In the genomic region with DNA sequence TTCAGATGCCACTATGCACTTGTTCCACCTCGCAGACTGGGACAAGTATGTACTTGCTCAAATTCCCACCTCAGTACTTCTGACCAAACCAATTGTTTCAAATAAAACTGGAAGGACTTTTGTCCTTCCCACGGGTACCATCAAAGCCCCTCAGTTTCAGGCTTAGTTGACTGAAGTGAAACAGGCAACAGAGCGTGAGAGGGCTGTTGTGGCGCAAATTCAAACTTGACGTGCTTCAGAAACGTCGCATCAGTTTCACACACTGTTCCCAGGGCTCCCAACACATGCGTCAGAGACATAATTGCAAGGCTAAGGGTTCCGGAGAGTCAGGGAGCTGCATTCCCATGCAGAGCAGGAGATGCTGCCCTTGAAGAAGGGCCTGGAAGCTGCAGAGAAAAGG, we compare ENCODE assay signal across 20 cellular contexts. TPM values are rescaled to one million over a fixed set of nuclear protein-coding genes. Genes with fewer than 3 reads are reported as not detected.
DNase-seq lines count a peak whose midpoint lies in the region; ATAC-seq and TF ChIP-seq lines count a peak whose summit lies in the region.
"Had no signal": no experiment of that assay in that cellular context is flagged by ENCODE, and none has a peak within 500 bp of the region (broad histone marks: within the 10 kb centered on the region; RNA-seq: fewer than 3 reads in every experiment).

No MANE protein-coding gene starts in this region.

- TF ChIP-seq CTCF in right atrium auricular region (IDR thresholded peaks at IDR 0.05) (no peak), HFFc6 (IDR thresholded peaks at IDR 0.05) (no peak), fibroblast of lung (conservative IDR thresholded peaks at IDR 0.05 in 1 of 2, IDR thresholded peaks at IDR 0.05 in 1 of 2; ENCODE audit: low read depth in 1 of 2, low read length in 2 of 2) (no peak), progenitor cell of endocrine pancreas (IDR thresholded peaks at IDR 0.05; ENCODE audit: unreplicated experiment) (no peak)

- no peak overlapping the region for H3K4me2 ChIP-seq in fibroblast of lung (ENCODE audit: extremely low read depth, insufficient read depth, low read length)
- H3K4me2 ChIP-seq: A549, GM23338 had no signal

- H3K4me3 ChIP-seq in right atrium auricular region (no peak overlapping the region), fibroblast of lung (replicated peaks in 1 of 4; ENCODE audit: control extremely low read depth in 1 of 4, insufficient read depth in 1 of 4, low read depth in 3 of 4, low read length in 4 of 4) (no peak overlapping the region)
- H3K4me3 ChIP-seq: A549, GM23338, HAP-1 had no signal

- H3K36me3 Mint-ChIP-seq in HFFc6 (ENCODE audit: low read depth) (peaks cover 26% of the 10 kb centered on the region), progenitor cell of endocrine pancreas (ENCODE audit: insufficient read depth) (peaks cover 15% of the 10 kb centered on the region)
- H3K36me3 Mint-ChIP-seq: CD4-positive, alpha-beta memory T cell had no signal

- peak overlapping the region; percentile 8 to 10 for H3K27ac ChIP-seq in right atrium auricular region
- peak overlapping the region; percentile 31 for H3K27ac ChIP-seq in fibroblast of lung (ENCODE audit: insufficient read depth, low read length)
- H3K27ac ChIP-seq: A549 had no signal

- no peak for ATAC-seq in HG03520 (IDR thresholded peaks at IDR 0.05; ENCODE audit: unreplicated experiment)
- ATAC-seq: A549, GM23338 had no signal

- H3K36me3 ChIP-seq in right atrium auricular region (no peaks in the 10 kb centered on the region), fibroblast of lung (ENCODE audit: control insufficient read depth, insufficient read depth, low read length) (peaks cover 3% of the 10 kb centered on the region)
- H3K36me3 ChIP-seq: BE2C, HAP-1 had no signal

- no peaks in the 10 kb centered on the region for H4K20me1 ChIP-seq in fibroblast of lung (ENCODE audit: control insufficient read depth, extremely low read depth, insufficient read depth, low read length)

- H3K4me3 Mint-ChIP-seq in HFFc6, result no peak overlapping the region
- no peak overlapping the region for H3K4me3 Mint-ChIP-seq in progenitor cell of endocrine pancreas (ENCODE audit: low read depth)
- H3K4me3 Mint-ChIP-seq: CD4-positive, alpha-beta memory T cell; GM23338 had no signal

- H2AFZ ChIP-seq in fibroblast of lung (ENCODE audit: low read length), result no peak overlapping the region
- H2AFZ ChIP-seq: GM23338 had no signal

- H3K27me3 Mint-ChIP-seq in HFFc6 (ENCODE audit: insufficient read depth) (no peaks in the 10 kb centered on the region; the same call in 1 of the 2 replicates), progenitor cell of endocrine pancreas (no peaks in the 10 kb centered on the region)

- H3K27me3 ChIP-seq in right atrium auricular region (no peaks in the 10 kb centered on the region), fibroblast of lung (ENCODE audit: control insufficient read depth, insufficient read depth, low read length) (no peaks in the 10 kb centered on the region)
- H3K27me3 ChIP-seq: BE2C had no signal

- H3K4me1 ChIP-seq in right atrium auricular region, result peaks cover 0 to 27% of the 10 kb centered on the region in 2 donors
- peaks cover 26% of the 10 kb centered on the region for H3K4me1 ChIP-seq in fibroblast of lung (ENCODE audit: control insufficient read depth, extremely low read depth, insufficient read depth, low read length)
- H3K4me1 ChIP-seq: A549, HAP-1 had no signal

- H3K9ac ChIP-seq in fibroblast of lung (ENCODE audit: insufficient read depth, low read length), result no peak overlapping the region

- H3K4me1 Mint-ChIP-seq in HFFc6 (ENCODE audit: low read depth) (peaks cover 72% of the 10 kb centered on the region), progenitor cell of endocrine pancreas (ENCODE audit: low read depth) (peaks cover 24% of the 10 kb centered on the region)
- H3K4me1 Mint-ChIP-seq: CD4-positive, alpha-beta memory T cell; GM23338 had no signal

- H3K27ac Mint-ChIP-seq in HFFc6, result peak overlapping the region; percentile 49; the same call in 1 of the 2 replicates
- peak overlapping the region; percentile 26 for H3K27ac Mint-ChIP-seq in progenitor cell of endocrine pancreas
- H3K27ac Mint-ChIP-seq: CD4-positive, alpha-beta memory T cell; GM23338 had no signal

- H3K9me3 Mint-ChIP-seq in HFFc6 (no peaks in the 10 kb centered on the region), progenitor cell of endocrine pancreas (ENCODE audit: low read depth) (no peaks in the 10 kb centered on the region)
- H3K9me3 Mint-ChIP-seq: CD4-positive, alpha-beta memory T cell; GM23338 had no signal

- H3K9me3 ChIP-seq in right atrium auricular region (no peaks in the 10 kb centered on the region), fibroblast of lung (ENCODE audit: control insufficient read depth, insufficient read depth, low read depth, low read length) (no peaks in the 10 kb centered on the region)
- H3K9me3 ChIP-seq: A549, BE2C, HAP-1 had no signal

- intact Hi-C loops in cardiac septum (cut with DNase I), result no loop called here

- DNase-seq in right atrium auricular region (ENCODE audit: low spot score), result no peak
- no peak for DNase-seq in cardiac septum (ENCODE audit: low spot score)
- no peak for DNase-seq in HFFc6
- DNase-seq in fibroblast of lung (ENCODE audit: low read depth in 2 of 2), result no peak
- DNase-seq in progenitor cell of endocrine pancreas (ENCODE audit: low spot score, unreplicated experiment), result no peak
- no peak for DNase-seq in activated CD8-positive, alpha-beta memory T cell treated with anti-CD3 and anti-CD28 coated beads, Interleukin-2, amount 50 U/mL, for 48 hours
- DNase-seq in GM19238 (ENCODE audit: insufficient read length, low spot score), result no peak
- DNase-seq: 8988T; ACHN; AML-193; BE2C; Calu3; CD4-positive, alpha-beta memory T cell; COR-L47; DMS153; DND-41 had no signal

- H3K79me2 ChIP-seq in fibroblast of lung (ENCODE audit: control insufficient read depth, insufficient read depth, low read length), result peaks cover 64% of the 10 kb centered on the region

RNA-seq across cellular contexts. Expression of gene RNF152, which starts 33.7 kb away (rescaled TPM):
- 10 to 100 TPM in 1 of 2 donors, 1 to 10 TPM in 1; 7.7 to 11.3 TPM for total RNA-seq in right atrium auricular region
- total RNA-seq in cardiac septum, result 10.2 TPM
- 10 to 100 TPM; 44.3 to 68.4 (median 50.2) TPM for total RNA-seq in HFFc6 (2021; fragmentation: NEBNext Ultra II Directional; extraction: Animal tissue kit (Norgen Biotek cat#: 25700))
- total RNA-seq in fibroblast of lung, result 15.2 and 24.4 TPM in 2 replicates
- 18.3 and 20.0 TPM in 2 replicates for polyA plus RNA-seq in fibroblast of lung
- 10.3 and 11.2 TPM in 2 replicates for polyA plus RNA-seq in fibroblast of lung (2012)
- 74.0 and 127 TPM in 2 replicates for polyA minus RNA-seq in fibroblast of lung (ENCODE audit: low replicate concordance)
- total RNA-seq in progenitor cell of endocrine pancreas, result 32.0 and 33.4 TPM in 2 replicates
- polyA plus RNA-seq: CD4-positive, alpha-beta memory T cell had no signal
